8 cellular contexts compared by ENCODE assay signal in the genomic region with DNA sequence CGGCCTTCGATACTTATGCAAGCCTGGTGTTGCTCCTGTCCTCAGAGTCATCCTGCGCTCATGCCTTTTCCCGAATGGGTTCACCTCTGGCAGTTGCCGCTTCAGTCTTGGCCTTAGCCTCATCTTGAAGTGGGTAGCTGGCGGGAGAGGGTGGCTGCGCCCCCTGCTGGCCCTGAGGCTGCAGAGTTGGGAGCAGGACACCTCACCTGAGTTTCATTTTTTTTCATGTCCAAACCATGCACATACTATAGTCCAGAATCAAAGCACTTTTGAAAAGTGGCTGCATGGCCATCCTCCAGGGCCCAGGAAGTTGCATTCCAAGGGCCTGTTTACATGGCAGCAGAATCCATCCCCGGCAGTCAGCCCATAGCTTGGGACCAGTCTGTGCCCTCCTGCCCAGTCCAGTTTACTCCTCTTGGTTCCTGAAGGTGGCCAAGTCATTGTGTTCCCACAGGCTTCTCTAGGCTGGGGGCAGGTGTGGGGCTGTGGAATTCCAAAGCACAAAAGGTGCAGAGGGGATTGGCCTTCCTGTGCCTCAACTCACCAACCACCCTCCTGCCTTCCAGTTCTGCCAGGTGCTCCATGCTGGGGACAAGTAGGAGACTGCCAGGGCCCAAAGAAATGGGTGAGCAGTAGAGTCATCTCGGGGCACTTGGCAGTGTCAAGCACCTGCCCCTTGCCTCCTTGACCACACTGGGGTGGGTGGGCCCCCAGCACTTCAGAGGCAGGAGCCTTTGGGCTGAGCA.
DNase-seq lines count a peak whose midpoint lies in the region; ATAC-seq, FAIRE-seq and TF ChIP-seq lines count a peak whose summit lies in the region.

No MANE protein-coding gene starts in this region.

- DNase-seq in DMS153 treated with DMSO at 0.1 percent for 48 hours (lab: John Stamatoyannopoulos, UW; ENCODE audit: unreplicated experiment) (peak; percentile 67), HTR-8/SVneo (ENCODE audit: insufficient read length, low spot score) (peak; percentile 75), NT2/D1 (ENCODE audit: low read depth, low spot score) (peak; percentile 86), epithelial cell of esophagus (ENCODE audit: low read depth) (peak; percentile 85)
- peak; percentile 76 for DNase-seq in activated CD8-positive, alpha-beta memory T cell treated with anti-CD3 and anti-CD28 coated beads, Interleukin-2, amount 50 U/mL, for 4 hours
- DNase-seq in stimulated activated CD8-positive, alpha-beta memory T cell treated with anti-CD3 and anti-CD28 coated beads, Interleukin-7, amount 100 ng/mL, for 24 hours (ENCODE audit: low read depth), result peak; percentile 52

- H3K4me3 ChIP-seq in NT2/D1 (ENCODE audit: insufficient read length, low read depth) (no peak overlapping the region), epithelial cell of esophagus (ENCODE audit: low read length) (no peak overlapping the region), mucosa of stomach (ENCODE audit: low read length) (no peak overlapping the region)

- H3K4me1 ChIP-seq in NT2/D1 (ENCODE audit: insufficient read depth, insufficient read length) (peaks cover 40% of the 10 kb centered on the region), mucosa of stomach (ENCODE audit: control insufficient read depth, insufficient read depth, low read length) (peaks cover 34% of the 10 kb centered on the region)

- no peaks in the 10 kb centered on the region for H3K9me3 ChIP-seq in NT2/D1 (ENCODE audit: insufficient read depth, low read length)
- no peaks in the 10 kb centered on the region for H3K9me3 ChIP-seq in mucosa of stomach (ENCODE audit: control insufficient read depth, low read length)

- peak; percentile 90 for FAIRE-seq in HTR-8/SVneo (lab: Jason Lieb, UNC)

- H3K9ac ChIP-seq in NT2/D1 (ENCODE audit: insufficient read length, low read depth), result no peak overlapping the region
- H3K9ac ChIP-seq in mucosa of stomach (ENCODE audit: low read length), result peak overlapping the region; percentile 4

- H3K36me3 ChIP-seq in NT2/D1 (ENCODE audit: insufficient read depth, insufficient read length, low read length) (peaks cover 84% of the 10 kb centered on the region), mucosa of stomach (ENCODE audit: control insufficient read depth, insufficient read depth, low read length) (peaks cover 28% of the 10 kb centered on the region)

- peak; percentile 90 for TF ChIP-seq CTCF in epithelial cell of esophagus (IDR thresholded peaks at IDR 0.05; ENCODE audit: insufficient read depth, low read depth, low read length, missing control alignments)

- ATAC-seq in HG02938 (IDR thresholded peaks at IDR 0.05; ENCODE audit: unreplicated experiment), result no peak

- H3K27me3 ChIP-seq in NT2/D1 (ENCODE audit: insufficient read depth, insufficient read length) (no peaks in the 10 kb centered on the region), mucosa of stomach (ENCODE audit: control insufficient read depth, insufficient read depth, low read length) (no peaks in the 10 kb centered on the region)
